In genomic region chr6:13454286-13455221, GRCh38 we compare ENCODE assay signal across 9 cellular contexts. TPM values are rescaled to one million over a fixed set of nuclear protein-coding genes. Genes with fewer than 3 reads are reported as not detected.
A peak's percentile ranks its signal among the peaks of the same experiment; 100 is the strongest.
DNase-seq lines count a peak whose midpoint lies in the region; ATAC-seq, FAIRE-seq and TF ChIP-seq lines count a peak whose summit lies in the region.
"Had no signal": no experiment of that assay in that cellular context is flagged by ENCODE, and none has a peak within 500 bp of the region (broad histone marks: within the 10 kb centered on the region; RNA-seq: fewer than 3 reads in every experiment).

No MANE protein-coding gene starts in this region.

- H3K9me3 Mint-ChIP-seq in neural crest cell: no peaks in the 10 kb centered on the region

- no peaks in the 10 kb centered on the region for H3K9me3 ChIP-seq in endothelial cell of umbilical vein (replicated peaks; ENCODE audit: control insufficient read depth, insufficient read depth, low read length)

- CTCF ChIA-PET in endothelial cell of umbilical vein (lab: Charles Lee): interaction anchor here (0.7 to 1.9 kb wide), 7 partner anchors 9 to 120 kb away, joined by 3 to 8 read pairs (median 3); partner anchors contain the start of genes GFOD1 and SIRT5

- FAIRE-seq in endothelial cell of umbilical vein (lab: Jason Lieb, UNC): peak; percentile 44

- no peak overlapping the region for H2AFZ ChIP-seq in endothelial cell of umbilical vein (ENCODE audit: low read depth, low read length)

- peak; percentile 29 for DNase-seq in KG1 (lab: John Stamatoyannopoulos, UW)
- DNase-seq in activated CD8-positive, alpha-beta memory T cell treated with anti-CD3 and anti-CD28 coated beads for 1 hour (ENCODE audit: extremely low read depth in 1 of 2, low read depth in 1 of 2): peak; percentile 52 to 63
- peak; percentile 32 for DNase-seq in endothelial cell of umbilical vein (ENCODE audit: low read depth, low spot score)
- DNase-seq in neural crest cell (ENCODE audit: low read depth, low spot score): no peak
- peak in 43 of 49 donors; percentile 15 to 84 (median 51) for DNase-seq in substantia nigra (lab: John Stamatoyannopoulos, UW)
- no peak for DNase-seq in GOT3 (lab: John Stamatoyannopoulos, UW)
- DNase-seq in SK-N-DZ (ENCODE audit: low spot score): no peak

- H3K4me3 ChIP-seq in endothelial cell of umbilical vein (replicated peaks in 1 of 3; ENCODE audit: insufficient read depth in 1 of 3, low read depth in 1 of 3, low read length in 3 of 3): no peak overlapping the region

- no peaks in the 10 kb centered on the region for H3K9me1 ChIP-seq in endothelial cell of umbilical vein (replicated peaks; ENCODE audit: control insufficient read depth, extremely low read depth, insufficient read depth, low read length)

- intact Hi-C loops in endothelial cell of umbilical vein (cut with micrococcal nuclease): loop anchor here (2.0 kb wide), 2 partner anchors 32 kb away; partner anchors contain the start of gene GFOD1

- no peak for TF ChIP-seq CTCF in endothelial cell of umbilical vein (IDR thresholded peaks at IDR 0.05; ENCODE audit: extremely low read depth in 1 of 2, insufficient read depth in 1 of 2, low read depth in 1 of 2, low read length in 2 of 2)
- no peak for TF ChIP-seq CTCF in neural crest cell (conservative IDR thresholded peaks at IDR 0.05)

- no peaks in the 10 kb centered on the region for H3K79me2 ChIP-seq in endothelial cell of umbilical vein (ENCODE audit: control insufficient read depth, insufficient read depth, low read length)

- POLR2A ChIA-PET in endothelial cell of umbilical vein (lab: Charles Lee): no interaction called here

- peak overlapping the region; percentile 2 for H3K27ac ChIP-seq in endothelial cell of umbilical vein (ENCODE audit: insufficient read depth, low read depth, low read length)
- peak overlapping the region; percentile 2 for H3K27ac ChIP-seq in substantia nigra (ENCODE audit: low read depth, low read length, poor library complexity, severe bottlenecking)
- H3K27ac ChIP-seq: VCaP had no signal

- TSS peak; percentile 100 for BruUV-seq in endothelial cell of umbilical vein (replicated peaks; lab: Mats Ljungman, UMichigan)

- no peak overlapping the region for H3K4me3 Mint-ChIP-seq in neural crest cell

- H3K36me3 Mint-ChIP-seq in neural crest cell (ENCODE audit: low read depth): no peaks in the 10 kb centered on the region

- peak; percentile 40 for ATAC-seq in GM18868 (IDR thresholded peaks at IDR 0.05; ENCODE audit: unreplicated experiment)

- peaks cover 11% of the 10 kb centered on the region for H3K4me1 ChIP-seq in endothelial cell of umbilical vein (ENCODE audit: control insufficient read depth, extremely low read depth, insufficient read depth, low read length)

- no peaks in the 10 kb centered on the region for H3K27me3 Mint-ChIP-seq in neural crest cell (ENCODE audit: low read depth)

- peaks cover 0 to 7% of the 10 kb centered on the region in 2 experiments for H3K36me3 ChIP-seq in endothelial cell of umbilical vein (ENCODE audit: control insufficient read depth in 2 of 2, extremely low read depth in 1 of 2, insufficient read depth in 2 of 2, low read length in 2 of 2)

- H3K27me3 ChIP-seq in endothelial cell of umbilical vein (ENCODE audit: control insufficient read depth in 2 of 2, insufficient read depth in 2 of 2, low read length in 2 of 2): no peaks in the 10 kb centered on the region

- H4K20me1 ChIP-seq in endothelial cell of umbilical vein (replicated peaks; ENCODE audit: control insufficient read depth, extremely low read depth, insufficient read depth, low read length): no peaks in the 10 kb centered on the region

- TF ChIP-seq POLR2A in endothelial cell of umbilical vein (IDR thresholded peaks at IDR 0.05; ENCODE audit: low read depth, low read length): no peak

- dilution Hi-C loops in endothelial cell of umbilical vein (cut with MboI; ENCODE audit: extremely low pct_ligation_motif_present, low sequenced_read_pairs): no loop called here

- no peak overlapping the region for H3K9ac ChIP-seq in endothelial cell of umbilical vein (replicated peaks; ENCODE audit: extremely low read depth, insufficient read depth, low read length)

- peaks cover 15% of the 10 kb centered on the region for H3K4me1 Mint-ChIP-seq in neural crest cell

- H3K27ac Mint-ChIP-seq in neural crest cell (ENCODE audit: unreplicated experiment): peak overlapping the region; percentile 75

- no peak overlapping the region for H3K4me2 ChIP-seq in endothelial cell of umbilical vein (ENCODE audit: insufficient read depth, low read length)

TF ChIP-seq in endothelial cell of umbilical vein, 7 proteins besides CTCF, POLR2A, EP300 and RAD21:
- TF ChIP-seq EZH2 (IDR thresholded peaks at IDR 0.05; ENCODE audit: borderline replicate concordance, low read depth, low read length, severe bottlenecking) (no peak), POLR2AphosphoS5 (IDR thresholded peaks at IDR 0.05; ENCODE audit: insufficient read depth, low read depth, low read length) (no peak), FOS (IDR thresholded peaks at IDR 0.05; ENCODE audit: borderline replicate concordance, insufficient read depth, low read length) (no peak), JUN (IDR thresholded peaks at IDR 0.05; ENCODE audit: borderline replicate concordance, insufficient read depth, insufficient read length, low read depth) (no peak), GATA2 (IDR thresholded peaks at IDR 0.05; ENCODE audit: insufficient read depth, insufficient read length, low read depth, low read length) (no peak), MYC (IDR thresholded peaks at IDR 0.05; ENCODE audit: low read depth, low read length) (no peak)
- TF ChIP-seq, protein P1, sequence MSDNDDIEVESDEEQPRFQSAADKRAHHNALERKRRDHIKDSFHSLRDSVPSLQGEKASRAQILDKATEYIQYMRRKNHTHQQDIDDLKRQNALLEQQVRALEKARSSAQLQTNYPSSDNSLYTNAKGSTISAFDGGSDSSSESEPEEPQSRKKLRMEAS (IDR thresholded peaks at IDR 0.05; ENCODE audit: insufficient read depth, insufficient read length): no peak
TF ChIP-seq in endothelial cell of umbilical vein: peak in this region for 0.

RNA-seq across cellular contexts. Expression of gene GFOD1, which starts 32.8 kb away (rescaled TPM):
- total RNA-seq in endothelial cell of umbilical vein: 24.1 and 26.3 TPM in 2 replicates
- 10.8 and 12.1 TPM in 2 replicates for polyA plus RNA-seq in endothelial cell of umbilical vein
- 9.3 and 11.7 TPM in 2 replicates for polyA plus RNA-seq in endothelial cell of umbilical vein (2011; cell fraction: cytosol; rRNA removed)
- 22.4 and 23.3 TPM in 2 replicates for polyA plus RNA-seq in endothelial cell of umbilical vein (2011; cell fraction: nucleus; rRNA removed)
- polyA plus RNA-seq in endothelial cell of umbilical vein (2012): 3.4 and 4.5 TPM in 2 replicates
- polyA minus RNA-seq in endothelial cell of umbilical vein: 39.3 and 39.6 TPM in 2 replicates
- polyA minus RNA-seq in endothelial cell of umbilical vein (2011; cell fraction: cytosol; rRNA and poly(A)+ RNA removed): 8.0 TPM
- 47.0 and 49.5 TPM in 2 replicates for polyA minus RNA-seq in endothelial cell of umbilical vein (2011; cell fraction: nucleus; rRNA and poly(A)+ RNA removed)
- total RNA-seq in neural crest cell: 2.2 TPM in 2 replicates
- 4.0 and 7.0 TPM in 2 replicates for polyA plus RNA-seq in SK-N-DZ (2014; cell fraction: cytosol; rRNA removed)
- 3.7 and 7.7 TPM in 2 replicates for polyA plus RNA-seq in SK-N-DZ (2014; cell fraction: nucleus; rRNA removed)

Comparison
In these comparisons a context has a peak if more than half of its experiments do, and no peak if none do; other contexts are left out.
1. DNase-seq: peak in KG1 (single experiment), activated CD8-positive, alpha-beta memory T cell treated with anti-CD3 and anti-CD28 coated beads for 1 hour (2 of 2), endothelial cell of umbilical vein (single experiment) and substantia nigra (43 of 49); none in neural crest cell (single experiment), GOT3 (single experiment) and SK-N-DZ (single experiment).